ENCODE assay signal across 24 cellular contexts in the genomic region with DNA sequence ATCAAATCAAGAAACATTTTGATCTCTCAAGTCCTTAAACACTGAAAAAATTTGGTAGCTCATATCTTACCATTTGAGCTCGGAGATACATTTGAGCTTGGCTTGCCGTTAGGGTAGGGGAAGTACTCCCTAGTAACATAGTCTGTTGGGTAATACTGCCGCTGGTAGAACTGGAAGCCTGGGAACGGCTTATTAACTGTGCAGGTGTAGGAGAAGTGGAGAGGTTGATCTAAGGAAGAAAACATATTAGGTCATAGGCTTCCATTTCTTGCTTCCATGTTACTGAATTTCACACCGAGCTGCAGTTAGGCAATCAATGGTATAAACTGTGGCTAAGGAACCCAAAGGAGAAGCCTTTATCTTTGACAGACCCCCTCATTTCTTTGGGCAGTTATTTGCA. TPM values are rescaled to one million over a fixed set of nuclear protein-coding genes. Genes with fewer than 3 reads are reported as not detected.
DNase-seq lines count a peak whose midpoint lies in the region; ATAC-seq and TF ChIP-seq lines count a peak whose summit lies in the region.
"Had no signal": no experiment of that assay in that cellular context is flagged by ENCODE, and none has a peak within 500 bp of the region (broad histone marks: within the 10 kb centered on the region; RNA-seq: fewer than 3 reads in every experiment).

No MANE protein-coding gene starts in this region.

- no peak for DNase-seq in Right ventricle myocardium inferior (ENCODE audit: missing footprints)
- DNase-seq in left cardiac atrium: no peak
- peak; percentile 45 for DNase-seq in MV-4-11 (lab: John Stamatoyannopoulos, UW)
- no peak for DNase-seq in central memory CD8-positive, alpha-beta T cell (ENCODE audit: low spot score in 2 of 2)
- no peak for DNase-seq in BE2C
- no peak for DNase-seq in NCI-H1105 (lab: John Stamatoyannopoulos, UW)
- DNase-seq: Caco-2, DMS 273 treated with DMSO at 0.1 percent for 48 hours, DMS79 treated with DMSO at 0.1 percent for 48 hours, MM.1S, NCI-H1417, NCI-H187, NCI-H2171, NCI-H345, NCI-H524 treated with DMSO at 0.1 percent for 48 hours, NCI-H82, PC-3, SHP77, SK-N-SH, T-helper 1 cell had no signal

- H3K4me1 ChIP-seq in BE2C: no peaks in the 10 kb centered on the region
- H3K4me1 ChIP-seq: Caco-2 had no signal

- H3K9me3 Mint-ChIP-seq in central memory CD8-positive, alpha-beta T cell: no peaks in the 10 kb centered on the region
- no peaks in the 10 kb centered on the region for H3K9me3 Mint-ChIP-seq in activated T-helper 17 cell treated with anti-CD3 and anti-CD28 coated beads, Interleukin-2, amount 50 U/mL, for 72 hours

- H3K36me3 Mint-ChIP-seq in central memory CD8-positive, alpha-beta T cell (ENCODE audit: insufficient read depth): peaks cover 38% of the 10 kb centered on the region
- peaks cover 77% of the 10 kb centered on the region for H3K36me3 Mint-ChIP-seq in activated T-helper 17 cell treated with anti-CD3 and anti-CD28 coated beads, Interleukin-2, amount 50 U/mL, for 72 hours (ENCODE audit: low read depth)

- no peak overlapping the region for H3K4me3 ChIP-seq in BE2C (ENCODE audit: low read depth, low read length)
- H3K4me3 ChIP-seq: A549, GM12878 had no signal

- H3K27me3 ChIP-seq in BE2C: no peaks in the 10 kb centered on the region

- peak; percentile 23 for ATAC-seq in Right ventricle myocardium inferior
- ATAC-seq in left cardiac atrium: no peak
- ATAC-seq in central memory CD8-positive, alpha-beta T cell (replicated peaks; ENCODE audit: extremely low read depth, poor library complexity, severe bottlenecking): no peak
- no peak for ATAC-seq in activated T-helper 17 cell treated with anti-CD3 and anti-CD28 coated beads, Interleukin-2, amount 50 U/mL, for 72 hours (replicated peaks)
- ATAC-seq: A549, GM12878, PC-3 had no signal

- peaks cover 36% of the 10 kb centered on the region for H3K4me1 Mint-ChIP-seq in central memory CD8-positive, alpha-beta T cell
- peaks cover 30% of the 10 kb centered on the region for H3K4me1 Mint-ChIP-seq in activated T-helper 17 cell treated with anti-CD3 and anti-CD28 coated beads, Interleukin-2, amount 50 U/mL, for 72 hours

- no peaks in the 10 kb centered on the region for H3K9me3 ChIP-seq in BE2C
- H3K9me3 ChIP-seq: A549, Caco-2, SK-N-SH had no signal

- TF ChIP-seq CTCF in BE2C (IDR thresholded peaks at IDR 0.05; ENCODE audit: low read depth, low read length): no peak

- peak overlapping the region; percentile 35 for H3K27ac Mint-ChIP-seq in central memory CD8-positive, alpha-beta T cell (ENCODE audit: low read depth)
- H3K27ac Mint-ChIP-seq in activated T-helper 17 cell treated with anti-CD3 and anti-CD28 coated beads, Interleukin-2, amount 50 U/mL, for 72 hours: no peak overlapping the region
- H3K27ac Mint-ChIP-seq: B cell had no signal

- no peaks in the 10 kb centered on the region for H3K27me3 Mint-ChIP-seq in central memory CD8-positive, alpha-beta T cell
- no peaks in the 10 kb centered on the region for H3K27me3 Mint-ChIP-seq in activated T-helper 17 cell treated with anti-CD3 and anti-CD28 coated beads, Interleukin-2, amount 50 U/mL, for 72 hours
- H3K27me3 Mint-ChIP-seq: B cell had no signal

- H3K4me3 Mint-ChIP-seq in central memory CD8-positive, alpha-beta T cell: no peak overlapping the region
- H3K4me3 Mint-ChIP-seq in activated T-helper 17 cell treated with anti-CD3 and anti-CD28 coated beads, Interleukin-2, amount 50 U/mL, for 72 hours: no peak overlapping the region
- H3K4me3 Mint-ChIP-seq: B cell had no signal

- intact Hi-C loops in Right ventricle myocardium inferior (cut with DNase I) (no loop called here), left cardiac atrium (cut with DNase I) (no loop called here)

- peaks cover 7% of the 10 kb centered on the region for H3K36me3 ChIP-seq in BE2C

RNA-seq across cellular contexts. Expression of a gene that starts 32.5 kb away (rescaled TPM):
- total RNA-seq in Right ventricle myocardium inferior (46.8 TPM), left cardiac atrium (10 to 100 TPM; 53.0 to 56.1 TPM)
- 4.3 TPM for polyA plus RNA-seq in BE2C (2012; ENCODE audit: insufficient read depth, insufficient read length, low read depth)
- total RNA-seq in activated T-helper 17 cell treated with anti-CD3 and anti-CD28 coated beads, Interleukin-2, amount 50 U/mL, for 72 hours: 10 to 100 TPM; 65.8 to 98.7 TPM
